Comparison of ENCODE assay signal across 26 cellular contexts in genomic region chrX:459611-460010, GRCh38.
"Had no signal": no experiment of that assay in that cellular context is flagged by ENCODE, and none has a peak within 500 bp of the region (broad histone marks: within the 10 kb centered on the region; RNA-seq: fewer than 3 reads in every experiment).

No MANE protein-coding gene starts in this region.

- H3K4me3 ChIP-seq: K562, Peyer's patch, SJCRH30 had no signal

- H3K27ac ChIP-seq: Peyer's patch, RWPE1, SJCRH30 had no signal

- H3K9me3 ChIP-seq: SJCRH30 had no signal

- H3K4me3 Mint-ChIP-seq: activated CD8-positive, alpha-beta memory T cell treated with anti-CD3 and anti-CD28 coated beads, Interleukin-2, amount 10 ng/mL, durations not matched to agents 7 days and 5 days; activated naive CD4-positive, alpha-beta T cell treated with anti-CD3 and anti-CD28 coated beads for 36 hours; activated naive CD8-positive, alpha-beta T cell; activated T-cell treated with anti-CD3 and anti-CD28 coated beads, Interleukin-2, amount 50 U/mL, for 4 hours; brain; T-helper 1 cell treated with Interleukin-12 subunit alpha and Interleukin-12 subunit beta and Interleukin-4 antibody, amounts not matched to agents 30 μg/mL and 1 μg/mL, for 36 hours; WTC11 had no signal

- H3K36me3 ChIP-seq: Peyer's patch, SJCRH30 had no signal

- H3K36me3 Mint-ChIP-seq: activated naive CD8-positive, alpha-beta T cell; brain had no signal

- H3K4me1 Mint-ChIP-seq: activated CD8-positive, alpha-beta memory T cell treated with anti-CD3 and anti-CD28 coated beads, Interleukin-2, amount 10 ng/mL, durations not matched to agents 7 days and 5 days; WTC11 had no signal

- H3K27me3 Mint-ChIP-seq: activated CD8-positive, alpha-beta memory T cell treated with anti-CD3 and anti-CD28 coated beads, Interleukin-2, amount 10 ng/mL, durations not matched to agents 7 days and 5 days had no signal

- H3K4me1 ChIP-seq: Peyer's patch, SJCRH30 had no signal

- DNase-seq: activated CD4-positive, alpha-beta T cell treated with anti-CD3 and anti-CD28 coated beads for 48 hours; activated CD4-positive, alpha-beta T cell treated with anti-CD3 and anti-CD28 coated beads, Interleukin-2, amount 50 U/mL, for 48 hours; activated CD4-positive, CD25-positive, alpha-beta regulatory T cell treated with anti-CD3 and anti-CD28 coated beads, Interleukin-2, amount 50 U/mL, for 72 hours; activated CD8-positive, alpha-beta memory T cell treated with anti-CD3 and anti-CD28 coated beads, Interleukin-2, amount 10 ng/mL, durations not matched to agents 7 days and 5 days; activated gamma-delta T cell; activated naive CD4-positive, alpha-beta T cell treated with anti-CD3 and anti-CD28 coated beads for 36 hours; activated T-cell treated with anti-CD3 and anti-CD28 coated beads, Interleukin-2, amount 50 U/mL, for 4 hours; amygdala; Karpas-422; MM.1S; NCI-H1105; NCI-H1436; NCI-H1694 treated with DMSO at 0.1 percent for 48 hours; NCI-H2081; NCI-H446; NCI-H524; Peyer's patch; Right ventricle myocardium superior; SJCRH30; T-helper 9 cell had no signal

- H3K27me3 ChIP-seq: Peyer's patch, SJCRH30 had no signal

- H3K27ac Mint-ChIP-seq: activated CD8-positive, alpha-beta memory T cell treated with anti-CD3 and anti-CD28 coated beads, Interleukin-2, amount 10 ng/mL, durations not matched to agents 7 days and 5 days; activated naive CD4-positive, alpha-beta T cell treated with anti-CD3 and anti-CD28 coated beads for 36 hours; activated naive CD8-positive, alpha-beta T cell; T-helper 1 cell treated with Interleukin-12 subunit alpha and Interleukin-12 subunit beta and Interleukin-4 antibody, amounts not matched to agents 30 μg/mL and 1 μg/mL, for 36 hours; WTC11 had no signal
